17 cellular contexts compared by ENCODE assay signal in genomic region chr17:66523378-66524174, GRCh38.
DNase-seq lines count a peak whose midpoint lies in the region; ATAC-seq, FAIRE-seq and TF ChIP-seq lines count a peak whose summit lies in the region.
"Had no signal": no experiment of that assay in that cellular context is flagged by ENCODE, and none has a peak within 500 bp of the region (broad histone marks: within the 10 kb centered on the region; RNA-seq: fewer than 3 reads in every experiment).

No MANE protein-coding gene starts in this region.

- no peak overlapping the region for H4K8ac ChIP-seq in mesenchymal stem cell (ENCODE audit: low read length)

- H3K4me3 ChIP-seq in astrocyte (ENCODE audit: insufficient read depth, low read depth, low read length) = no peak overlapping the region
- no peak overlapping the region for H3K4me3 ChIP-seq in mesenchymal stem cell (ENCODE audit: insufficient read depth in 1 of 2, low read depth in 1 of 2, low read length in 2 of 2)
- H3K4me3 ChIP-seq in transverse colon = no peak overlapping the region
- H3K4me3 ChIP-seq: GM12878, lung, thoracic aorta had no signal

- H3K79me1 ChIP-seq in mesenchymal stem cell (replicated peaks; ENCODE audit: low read length, poor library complexity, severe bottlenecking) = peaks cover 37% of the 10 kb centered on the region

- H3K36me3 ChIP-seq in astrocyte (ENCODE audit: insufficient read depth, low read length) (no peaks in the 10 kb centered on the region), mesenchymal stem cell (ENCODE audit: control insufficient read depth in 1 of 2, insufficient read depth in 2 of 2, low read depth in 1 of 2, low read length in 2 of 2) (no peaks in the 10 kb centered on the region), transverse colon (no peaks in the 10 kb centered on the region)
- H3K36me3 ChIP-seq: thoracic aorta had no signal

- H2AK5ac ChIP-seq in mesenchymal stem cell (ENCODE audit: low read length, severe bottlenecking) = no peak overlapping the region

- no peak overlapping the region for H4K91ac ChIP-seq in mesenchymal stem cell (ENCODE audit: low read length)

- H3K18ac ChIP-seq in mesenchymal stem cell (ENCODE audit: low read depth in 1 of 2, low read length in 2 of 2) = no peak overlapping the region

- peak overlapping the region in 1 of 2 experiments; percentile 70 for H3K14ac ChIP-seq in mesenchymal stem cell (ENCODE audit: low read length in 2 of 2)

- DNase-seq in activated T-cell treated with anti-CD3 and anti-CD28 coated beads, Interleukin-2, amount 50 U/mL, for 24 hours = no peak
- DNase-seq in activated T-cell treated with anti-CD3 and anti-CD28 coated beads, Interleukin-2, amount 50 U/mL, for 72 hours = no peak
- peak; percentile 64 for DNase-seq in astrocyte (ENCODE audit: low read depth)
- DNase-seq in mesenchymal stem cell = peak; percentile 88
- peak; percentile 70 for DNase-seq in transverse colon
- no peak for DNase-seq in SIG-M5 treated with dmso at 0.1 percent for 504 hours (lab: John Stamatoyannopoulos, UW; ENCODE audit: unreplicated experiment)
- DNase-seq in glutamatergic neuron = no peak
- no peak for DNase-seq in NCI-H2029 (lab: John Stamatoyannopoulos, UW)
- DNase-seq: ACHN, H7, NCI-H1092 treated with DMSO at 0.1 percent for 48 hours, NCI-H446, RPMI8226 had no signal

- H2BK120ac ChIP-seq in mesenchymal stem cell (ENCODE audit: low read depth, low read length) = no peak overlapping the region

- H3K4me1 Mint-ChIP-seq in activated T-cell treated with anti-CD3 and anti-CD28 coated beads, Interleukin-2, amount 50 U/mL, for 24 hours (ENCODE audit: low read depth) = peaks cover 84% of the 10 kb centered on the region
- peaks cover 76% of the 10 kb centered on the region for H3K4me1 Mint-ChIP-seq in activated T-cell treated with anti-CD3 and anti-CD28 coated beads, Interleukin-2, amount 50 U/mL, for 72 hours (ENCODE audit: low read depth)
- H3K4me1 Mint-ChIP-seq in astrocyte (ENCODE audit: low read depth, unreplicated experiment) = peaks cover 33% of the 10 kb centered on the region
- H3K4me1 Mint-ChIP-seq in glutamatergic neuron (ENCODE audit: low read depth, unreplicated experiment) = peaks cover 2% of the 10 kb centered on the region

- peak overlapping the region; percentile 40 for H3K4me2 ChIP-seq in astrocyte (ENCODE audit: low read length)
- H3K4me2 ChIP-seq in mesenchymal stem cell (ENCODE audit: low read length, poor library complexity, severe bottlenecking) = no peak overlapping the region

- intact Hi-C loops in transverse colon (cut with DNase I; ENCODE audit: low total_unique reads) = no loop called here

- no peaks in the 10 kb centered on the region for H3K27me3 Mint-ChIP-seq in activated T-cell treated with anti-CD3 and anti-CD28 coated beads, Interleukin-2, amount 50 U/mL, for 24 hours
- no peaks in the 10 kb centered on the region for H3K27me3 Mint-ChIP-seq in activated T-cell treated with anti-CD3 and anti-CD28 coated beads, Interleukin-2, amount 50 U/mL, for 72 hours (ENCODE audit: low read depth)
- no peaks in the 10 kb centered on the region for H3K27me3 Mint-ChIP-seq in astrocyte (ENCODE audit: low read depth, unreplicated experiment)
- no peaks in the 10 kb centered on the region for H3K27me3 Mint-ChIP-seq in glutamatergic neuron (ENCODE audit: unreplicated experiment)

- H2AFZ ChIP-seq in astrocyte (ENCODE audit: low read depth, low read length) = no peak overlapping the region
- H2AFZ ChIP-seq in mesenchymal stem cell (ENCODE audit: low read depth, low read length) = no peak overlapping the region
- H2AFZ ChIP-seq: parathyroid adenoma had no signal

- H2BK12ac ChIP-seq in mesenchymal stem cell (ENCODE audit: low read length in 2 of 2) = no peak overlapping the region

- TF ChIP-seq CTCF in astrocyte (IDR thresholded peaks at IDR 0.05; ENCODE audit: insufficient read depth, low read depth, low read length) = no peak
- peak in 1 of 5 experiments; percentile 17 for TF ChIP-seq CTCF in transverse colon (IDR thresholded peaks at IDR 0.05)
- TF ChIP-seq CTCF in glutamatergic neuron (IDR thresholded peaks at IDR 0.05; ENCODE audit: partially characterized antibody, unreplicated experiment) = no peak

- peaks cover 12% of the 10 kb centered on the region for H3K4me1 ChIP-seq in astrocyte (ENCODE audit: insufficient read depth, low read length)
- H3K4me1 ChIP-seq in mesenchymal stem cell (ENCODE audit: control insufficient read depth, insufficient read depth, low read depth, low read length) = peaks cover 6% of the 10 kb centered on the region
- peaks cover 5 to 44% (median 28%) of the 10 kb centered on the region in 4 donors for H3K4me1 ChIP-seq in transverse colon
- H3K4me1 ChIP-seq: parathyroid adenoma had no signal

- H3K9ac ChIP-seq in astrocyte (ENCODE audit: low read length) (peak overlapping the region; percentile 42), mesenchymal stem cell (ENCODE audit: low read length) (peak overlapping the region; percentile 36)
- H3K9ac ChIP-seq: parathyroid adenoma had no signal

- H3K79me2 ChIP-seq in astrocyte (ENCODE audit: insufficient read depth, low read length) = peaks cover 5% of the 10 kb centered on the region
- H3K79me2 ChIP-seq: parathyroid adenoma had no signal

- in situ Hi-C loops in transverse colon (cut with MboI; ENCODE audit: low pct_ligation_motif_present in 1 of 4, low pct_unique_long_range_greater_than_20kb in 1 of 4, low sequenced_read_pairs in 3 of 4) = no loop called here

- H4K20me1 ChIP-seq in astrocyte (ENCODE audit: insufficient read depth, low read length) = peaks cover 21% of the 10 kb centered on the region

- peak overlapping the region; percentile 63 for H3K27ac Mint-ChIP-seq in activated T-cell treated with anti-CD3 and anti-CD28 coated beads, Interleukin-2, amount 50 U/mL, for 24 hours
- H3K27ac Mint-ChIP-seq in activated T-cell treated with anti-CD3 and anti-CD28 coated beads, Interleukin-2, amount 50 U/mL, for 72 hours = no peak overlapping the region
- H3K27ac Mint-ChIP-seq in astrocyte (ENCODE audit: unreplicated experiment) (no peak overlapping the region), glutamatergic neuron (ENCODE audit: unreplicated experiment) (no peak overlapping the region)

- no peak for ATAC-seq in activated T-cell treated with anti-CD3 and anti-CD28 coated beads, Interleukin-2, amount 50 U/mL, for 72 hours (replicated peaks in 1 of 2)
- ATAC-seq: GM12878 had no signal

- no peak for TF ChIP-seq EP300 in transverse colon (IDR thresholded peaks at IDR 0.05; ENCODE audit: low read depth)

- 78% methylated on average over 3 of the region's 6 CpGs for WGBS in mesenchymal stem cell
- 32 to 46% methylated on average over 5 to 6 of the region's 6 CpGs for WGBS in transverse colon (ENCODE audit: low coverage in 1 of 2), 2 donors

- H2BK5ac ChIP-seq in mesenchymal stem cell (ENCODE audit: low read depth, low read length, poor library complexity, severe bottlenecking) = no peak overlapping the region

- H3K4me3 Mint-ChIP-seq in activated T-cell treated with anti-CD3 and anti-CD28 coated beads, Interleukin-2, amount 50 U/mL, for 24 hours = no peak overlapping the region
- no peak overlapping the region for H3K4me3 Mint-ChIP-seq in activated T-cell treated with anti-CD3 and anti-CD28 coated beads, Interleukin-2, amount 50 U/mL, for 72 hours
- H3K4me3 Mint-ChIP-seq in astrocyte (ENCODE audit: unreplicated experiment) = no peak overlapping the region
- no peak overlapping the region for H3K4me3 Mint-ChIP-seq in glutamatergic neuron (ENCODE audit: unreplicated experiment)

- H3K27me3 ChIP-seq in astrocyte (ENCODE audit: insufficient read depth, low read length) (no peaks in the 10 kb centered on the region), mesenchymal stem cell (ENCODE audit: control insufficient read depth in 1 of 2, insufficient read depth in 1 of 2, low read length in 2 of 2) (no peaks in the 10 kb centered on the region), transverse colon (no peaks in the 10 kb centered on the region)

- TF ChIP-seq POLR2A in transverse colon (IDR thresholded peaks at IDR 0.05) = no peak

- no peak overlapping the region for H3K23ac ChIP-seq in mesenchymal stem cell (ENCODE audit: low read length in 2 of 2)

- FAIRE-seq in astrocyte (lab: Jason Lieb, UNC) = no peak
- FAIRE-seq: GM12878 had no signal

- peaks cover 77% of the 10 kb centered on the region for H3K36me3 Mint-ChIP-seq in activated T-cell treated with anti-CD3 and anti-CD28 coated beads, Interleukin-2, amount 50 U/mL, for 24 hours (ENCODE audit: low read depth)
- peaks cover 4 to 21% of the 10 kb centered on the region in 2 donors for H3K36me3 Mint-ChIP-seq in activated T-cell treated with anti-CD3 and anti-CD28 coated beads, Interleukin-2, amount 50 U/mL, for 72 hours (ENCODE audit: insufficient read depth in 2 of 2)
- H3K36me3 Mint-ChIP-seq in astrocyte (ENCODE audit: low read depth, unreplicated experiment) (peaks cover 4% of the 10 kb centered on the region), glutamatergic neuron (ENCODE audit: unreplicated experiment) (no peaks in the 10 kb centered on the region)

- H2BK15ac ChIP-seq in mesenchymal stem cell (ENCODE audit: low read depth, poor library complexity, severe bottlenecking) = no peak overlapping the region

- peak overlapping the region; percentile 9 for H3K27ac ChIP-seq in astrocyte (ENCODE audit: low read depth, low read length)
- H3K27ac ChIP-seq in mesenchymal stem cell (ENCODE audit: low read length, poor library complexity, severe bottlenecking) = no peak overlapping the region
- peak overlapping the region; percentile 46 to 78 (median 72) for H3K27ac ChIP-seq in transverse colon
- H3K27ac ChIP-seq: parathyroid adenoma, thoracic aorta had no signal

- no peaks in the 10 kb centered on the region for H3K9me3 Mint-ChIP-seq in activated T-cell treated with anti-CD3 and anti-CD28 coated beads, Interleukin-2, amount 50 U/mL, for 24 hours
- H3K9me3 Mint-ChIP-seq in activated T-cell treated with anti-CD3 and anti-CD28 coated beads, Interleukin-2, amount 50 U/mL, for 72 hours = no peaks in the 10 kb centered on the region
- H3K9me3 Mint-ChIP-seq in astrocyte (ENCODE audit: unreplicated experiment) = no peaks in the 10 kb centered on the region
- no peaks in the 10 kb centered on the region for H3K9me3 Mint-ChIP-seq in glutamatergic neuron (ENCODE audit: unreplicated experiment)

- H3K9me3 ChIP-seq in astrocyte (ENCODE audit: insufficient read depth, low read depth, low read length) (no peaks in the 10 kb centered on the region), mesenchymal stem cell (ENCODE audit: control insufficient read depth, low read length) (no peaks in the 10 kb centered on the region), transverse colon (no peaks in the 10 kb centered on the region)
- H3K9me3 ChIP-seq: thoracic aorta had no signal

- peak overlapping the region in 1 of 2 experiments; percentile 50 for H3K4ac ChIP-seq in mesenchymal stem cell (ENCODE audit: low read depth in 1 of 2, low read length in 2 of 2)

Comparison
In these comparisons a context has a peak if more than half of its experiments do, and no peak if none do; other contexts are left out.
1. DNase-seq: peak in astrocyte (single experiment), mesenchymal stem cell (single experiment) and transverse colon (single experiment); none in activated T-cell treated with anti-CD3 and anti-CD28 coated beads, Interleukin-2, amount 50 U/mL, for 24 hours (single experiment), activated T-cell treated with anti-CD3 and anti-CD28 coated beads, Interleukin-2, amount 50 U/mL, for 72 hours (0 of 2), SIG-M5 treated with dmso at 0.1 percent for 504 hours (single experiment), glutamatergic neuron (single experiment) and NCI-H2029 (single experiment).